Comparison of ENCODE assay signal across 27 cellular contexts in the genomic region with DNA sequence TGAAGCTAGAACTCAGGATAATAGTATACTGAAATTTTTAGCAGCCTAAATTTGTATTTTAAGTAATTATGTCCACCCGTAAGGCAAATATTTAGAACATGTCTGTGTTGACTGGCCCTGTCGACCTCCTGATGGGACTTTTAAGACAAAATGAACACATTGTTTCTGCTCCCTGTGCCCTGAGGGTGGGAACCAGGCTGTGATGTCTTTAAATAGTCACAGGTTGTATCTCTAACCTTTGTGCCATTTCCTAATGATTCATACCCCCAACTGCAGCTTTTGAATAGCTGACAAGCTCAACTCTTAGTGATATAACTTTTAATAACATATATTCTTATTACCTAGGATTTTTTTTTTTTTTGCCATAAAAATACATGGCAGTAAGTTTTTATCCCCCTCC.
DNase-seq lines count a peak whose midpoint lies in the region; ATAC-seq and TF ChIP-seq lines count a peak whose summit lies in the region.
"Had no signal": no experiment of that assay in that cellular context is flagged by ENCODE, and none has a peak within 500 bp of the region (broad histone marks: within the 10 kb centered on the region; RNA-seq: fewer than 3 reads in every experiment).

No MANE protein-coding gene starts in this region.

- H3K27ac Mint-ChIP-seq in CD8-positive, alpha-beta memory T cell = no peak overlapping the region
- H3K27ac Mint-ChIP-seq: activated naive CD8-positive, alpha-beta T cell treated with anti-CD3 and anti-CD28 coated beads for 36 hours; GM23338; HFFc6 had no signal

- no peak overlapping the region for H3K56ac ChIP-seq in IMR-90 (ENCODE audit: extremely low read depth, insufficient read depth, low read length)

- no TSS peak for BruUV-seq in IMR-90 (replicated peaks; lab: Mats Ljungman, UMichigan)

- 40% methylated on average over 1 of the region's 2 CpGs; no CpG with 5 or more reads in 1 of the 2 experiments for WGBS in IMR-90 (ENCODE audit: extremely low coverage in 2 of 2, insufficient read length in 1 of 2), 2 experiments

- no peak overlapping the region for H4K5ac ChIP-seq in IMR-90 (ENCODE audit: low read depth, low read length)

- H4K8ac ChIP-seq in IMR-90 (ENCODE audit: low read depth in 2 of 2, low read length in 2 of 2) = no peak overlapping the region

- no peak overlapping the region for H3K23ac ChIP-seq in IMR-90 (ENCODE audit: low read depth, low read length)

- ATAC-seq in IMR-90 (ENCODE audit: low read depth) (no peak), HG02798 (IDR thresholded peaks at IDR 0.05; ENCODE audit: poor library complexity, unreplicated experiment) (no peak), HG02642 (IDR thresholded peaks at IDR 0.05; ENCODE audit: poor library complexity, unreplicated experiment) (no peak)
- ATAC-seq: GM23338 had no signal

- no peak overlapping the region for H4K91ac ChIP-seq in IMR-90 (ENCODE audit: insufficient read depth, low read depth, low read length)

- H3K9ac ChIP-seq in IMR-90 (ENCODE audit: low read depth, low read length) = no peak overlapping the region
- H3K9ac ChIP-seq: BLaER1, parathyroid adenoma had no signal

- H3K4me3 Mint-ChIP-seq in CD8-positive, alpha-beta memory T cell = no peak overlapping the region
- H3K4me3 Mint-ChIP-seq: activated naive CD8-positive, alpha-beta T cell treated with anti-CD3 and anti-CD28 coated beads for 36 hours; GM23338; HFFc6; neural crest cell had no signal

- H3K9me3 ChIP-seq in IMR-90 (ENCODE audit: control insufficient read depth, insufficient read depth, low read length) = no peaks in the 10 kb centered on the region
- peaks cover 6% of the 10 kb centered on the region for H3K9me3 ChIP-seq in CD8-positive, alpha-beta memory T cell (ENCODE audit: low read length)
- H3K9me3 ChIP-seq: tibial artery had no signal

- H3K79me1 ChIP-seq in IMR-90 (ENCODE audit: low read depth in 1 of 2, low read length in 2 of 2) = no peaks in the 10 kb centered on the region

- H3K4me1 ChIP-seq in IMR-90 (ENCODE audit: control insufficient read depth, insufficient read depth, low read length) = no peaks in the 10 kb centered on the region
- H3K4me1 ChIP-seq in CD8-positive, alpha-beta memory T cell (ENCODE audit: insufficient read depth, low read length) = no peaks in the 10 kb centered on the region
- H3K4me1 ChIP-seq: BLaER1, parathyroid adenoma, spleen had no signal

- H3K36me3 ChIP-seq in IMR-90 (ENCODE audit: control insufficient read depth, insufficient read depth, low read length) = no peaks in the 10 kb centered on the region
- no peaks in the 10 kb centered on the region for H3K36me3 ChIP-seq in CD8-positive, alpha-beta memory T cell (ENCODE audit: insufficient read depth, low read length)
- H3K36me3 ChIP-seq: BLaER1, spleen, tibial artery had no signal

- no peak overlapping the region for H2AFZ ChIP-seq in IMR-90 (replicated peaks; ENCODE audit: low read length, poor library complexity)
- H2AFZ ChIP-seq: GM23338, parathyroid adenoma had no signal

- H3K27me3 Mint-ChIP-seq in CD8-positive, alpha-beta memory T cell = no peaks in the 10 kb centered on the region
- H3K27me3 Mint-ChIP-seq: activated naive CD8-positive, alpha-beta T cell treated with anti-CD3 and anti-CD28 coated beads for 36 hours had no signal

- no peaks in the 10 kb centered on the region for H3K36me3 Mint-ChIP-seq in CD8-positive, alpha-beta memory T cell
- H3K36me3 Mint-ChIP-seq: activated naive CD8-positive, alpha-beta T cell treated with anti-CD3 and anti-CD28 coated beads for 36 hours had no signal

- TF ChIP-seq RAD21 in IMR-90 (IDR thresholded peaks at IDR 0.05; ENCODE audit: low read length) = no peak

- intact Hi-C loops in IMR-90 (cut with micrococcal nuclease) = no loop called here

- H2AK5ac ChIP-seq in IMR-90 (ENCODE audit: low read depth, low read length) = no peak overlapping the region

- no peak overlapping the region for H2BK20ac ChIP-seq in IMR-90 (ENCODE audit: low read depth, low read length)

- no peaks in the 10 kb centered on the region for H4K20me1 ChIP-seq in IMR-90 (ENCODE audit: insufficient read depth, low read length)
- H4K20me1 ChIP-seq: BLaER1 had no signal

- H2BK120ac ChIP-seq in IMR-90 (ENCODE audit: low read depth, low read length) = no peak overlapping the region; the same call in 1 of the 2 replicates

- no peak overlapping the region for H2BK5ac ChIP-seq in IMR-90 (ENCODE audit: low read depth, low read length, poor library complexity, severe bottlenecking)

- no peak overlapping the region for H3K4me2 ChIP-seq in IMR-90 (ENCODE audit: low read depth, low read length)
- H3K4me2 ChIP-seq: BLaER1, GM23338 had no signal

- POLR2A ChIA-PET in IMR-90 (lab: Charles Lee; ENCODE audit: unreplicated experiment) = no interaction called here
- POLR2A ChIA-PET in CD8-positive, alpha-beta memory T cell (lab: Charles Lee) = no interaction called here

- no peak for TF ChIP-seq POLR2A in IMR-90 (IDR thresholded peaks at IDR 0.05; ENCODE audit: low read depth, low read length)

- no peaks in the 10 kb centered on the region for H3K27me3 ChIP-seq in IMR-90 (ENCODE audit: control insufficient read depth, insufficient read depth, low read length)
- no peaks in the 10 kb centered on the region for H3K27me3 ChIP-seq in CD8-positive, alpha-beta memory T cell (ENCODE audit: insufficient read depth, low read length, poor library complexity, severe bottlenecking)
- H3K27me3 ChIP-seq: BLaER1, spleen, tibial artery had no signal

- H3K27ac ChIP-seq in IMR-90 (ENCODE audit: insufficient read depth, low read length) = no peak overlapping the region
- no peak overlapping the region for H3K27ac ChIP-seq in CD8-positive, alpha-beta memory T cell (ENCODE audit: low read depth, low read length)
- H3K27ac ChIP-seq: BLaER1, parathyroid adenoma, RWPE1, SK-N-MC, spleen, tibial artery had no signal

- H3K9me1 ChIP-seq in IMR-90 (ENCODE audit: insufficient read depth, low read length) = no peaks in the 10 kb centered on the region

- TF ChIP-seq CTCF in IMR-90 (conservative IDR thresholded peaks at IDR 0.05; ENCODE audit: low read depth, low read length) (no peak), epithelial cell of esophagus (IDR thresholded peaks at IDR 0.05; ENCODE audit: insufficient read depth, low read depth, low read length, missing control alignments) (no peak)

- DNase-seq in IMR-90 = no peak
- DNase-seq in RPMI7951 (ENCODE audit: low read depth) = peak; percentile 91
- peak; percentile 63 for DNase-seq in epithelial cell of esophagus (ENCODE audit: low read depth)
- DNase-seq in renal cortical epithelial cell (ENCODE audit: low read depth) = peak; percentile 38
- no peak for DNase-seq in CD8-positive, alpha-beta memory T cell
- DNase-seq: activated effector memory CD4-positive, alpha-beta T cell treated with Interleukin-2 at 50 U/mL for 16 hours; activated naive CD8-positive, alpha-beta T cell treated with anti-CD3 and anti-CD28 coated beads for 36 hours; activated T-cell treated with anti-CD3 and anti-CD28 coated beads for 4 hours; central memory CD4-positive, alpha-beta T cell; COR-L47; DMS79; HFFc6; NCI-H1092 treated with DMSO at 0.1 percent for 48 hours; NCI-H2029; NCI-H526; right cardiac atrium; spleen; tibial artery had no signal

- no peak overlapping the region for H2AK9ac ChIP-seq in IMR-90 (replicated peaks; ENCODE audit: low read depth, low read length, poor library complexity)

- in situ Hi-C loops in IMR-90 (cut with MboI; ENCODE audit: low sequenced_read_pairs) = no loop called here

- dilution Hi-C loops in IMR-90 (cut with HindIII; ENCODE audit: low sequenced_read_pairs, unreplicated experiment) = no loop called here

- H3K9me3 Mint-ChIP-seq in CD8-positive, alpha-beta memory T cell = no peaks in the 10 kb centered on the region
- H3K9me3 Mint-ChIP-seq: activated naive CD8-positive, alpha-beta T cell treated with anti-CD3 and anti-CD28 coated beads for 36 hours; GM23338; HFFc6; neural crest cell had no signal

- no peak overlapping the region for H2BK15ac ChIP-seq in IMR-90 (ENCODE audit: low read depth, low read length)

- H3K14ac ChIP-seq in IMR-90 (replicated peaks; ENCODE audit: low read depth, low read length) = 0 out of 2 replicates have a peak overlapping the region, but pooled peaks have one; percentile 14

- H3K4ac ChIP-seq in IMR-90 (ENCODE audit: low read depth, low read length) = no peak overlapping the region; the same call in 1 of the 2 replicates

- CTCF ChIA-PET in IMR-90 (lab: Yijun Ruan, JAX) = no interaction called here
- CTCF ChIA-PET in CD8-positive, alpha-beta memory T cell (lab: Charles Lee) = no interaction called here

- no peak overlapping the region for H3K4me3 ChIP-seq in IMR-90 (ENCODE audit: insufficient read depth, low read depth, low read length)
- no peak overlapping the region for H3K4me3 ChIP-seq in epithelial cell of esophagus (ENCODE audit: low read length)
- no peak overlapping the region for H3K4me3 ChIP-seq in CD8-positive, alpha-beta memory T cell (ENCODE audit: low read length)
- H3K4me3 ChIP-seq: BLaER1, GM23338, lung, SK-N-MC, spleen, tibial artery had no signal

- no peak overlapping the region for H3K18ac ChIP-seq in IMR-90 (ENCODE audit: low read depth, low read length)

- no peaks in the 10 kb centered on the region for H3K4me1 Mint-ChIP-seq in CD8-positive, alpha-beta memory T cell
- H3K4me1 Mint-ChIP-seq: activated naive CD8-positive, alpha-beta T cell treated with anti-CD3 and anti-CD28 coated beads for 36 hours had no signal

TF ChIP-seq in IMR-90, 13 proteins besides CTCF, POLR2A, EP300 and RAD21:
- no peak for TF ChIP-seq BHLHE40 (IDR thresholded peaks at IDR 0.05; ENCODE audit: low read depth, low read length)
- TF ChIP-seq, protein P1, sequence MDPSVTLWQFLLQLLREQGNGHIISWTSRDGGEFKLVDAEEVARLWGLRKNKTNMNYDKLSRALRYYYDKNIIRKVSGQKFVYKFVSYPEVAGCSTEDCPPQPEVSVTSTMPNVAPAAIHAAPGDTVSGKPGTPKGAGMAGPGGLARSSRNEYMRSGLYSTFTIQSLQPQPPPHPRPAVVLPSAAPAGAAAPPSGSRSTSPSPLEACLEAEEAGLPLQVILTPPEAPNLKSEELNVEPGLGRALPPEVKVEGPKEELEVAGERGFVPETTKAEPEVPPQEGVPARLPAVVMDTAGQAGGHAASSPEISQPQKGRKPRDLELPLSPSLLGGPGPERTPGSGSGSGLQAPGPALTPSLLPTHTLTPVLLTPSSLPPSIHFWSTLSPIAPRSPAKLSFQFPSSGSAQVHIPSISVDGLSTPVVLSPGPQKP (IDR thresholded peaks at IDR 0.05; ENCODE audit: borderline replicate concordance, low read depth, low read length) = no peak
- TF ChIP-seq RCOR1 (IDR thresholded peaks at IDR 0.05; ENCODE audit: insufficient replicate concordance, low read length) = no peak
- TF ChIP-seq NFE2L2 (IDR thresholded peaks at IDR 0.05; ENCODE audit: low read depth, low read length) = no peak
- no peak for TF ChIP-seq SMC3 (IDR thresholded peaks at IDR 0.05; ENCODE audit: low read depth, low read length)

Comparison
In these comparisons a context has a peak if more than half of its experiments do, and no peak if none do; other contexts are left out.
1. DNase-seq: peak in RPMI7951 (single experiment), epithelial cell of esophagus (single experiment) and renal cortical epithelial cell (single experiment); none in IMR-90 (single experiment) and CD8-positive, alpha-beta memory T cell (0 of 5).